ENCODE assay signal across 8 cellular contexts in the genomic region with DNA sequence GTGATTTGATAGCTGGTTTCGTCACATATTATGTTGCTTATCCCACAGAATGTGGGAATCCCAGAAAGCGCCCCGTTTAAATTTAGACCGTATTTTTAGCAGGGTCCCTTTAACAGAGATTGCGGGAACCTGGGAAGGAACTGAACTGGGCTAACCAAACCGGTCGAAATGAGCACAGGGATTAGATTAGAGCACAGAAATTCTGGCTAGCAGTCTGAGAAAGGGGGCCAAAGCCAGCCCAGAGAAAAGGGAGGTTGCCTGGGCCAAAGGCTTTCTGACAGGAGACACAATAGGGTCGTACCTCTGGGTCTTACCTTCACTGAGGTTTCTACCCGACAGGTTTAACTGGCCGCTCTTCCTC. TPM values are rescaled to one million over a fixed set of nuclear protein-coding genes. Genes with fewer than 3 reads are reported as not detected.
DNase-seq lines count a peak whose midpoint lies in the region; ATAC-seq and TF ChIP-seq lines count a peak whose summit lies in the region.

No MANE protein-coding gene starts in this region.

- H3K4me3 ChIP-seq in BE2C (ENCODE audit: low read depth, low read length) (peak overlapping the region; percentile 75), HUES6 (ENCODE audit: low read depth, low read length) (peak overlapping the region; percentile 97), cardiac fibroblast (replicated peaks in 1 of 2; ENCODE audit: low read depth in 2 of 2, low read length in 2 of 2) (peak overlapping the region; percentile 84 to 95), muscle layer of colon (ENCODE audit: low read depth in 1 of 2, low read length in 2 of 2) (peak overlapping the region; percentile 69 to 90)

- DNase-seq in BE2C (no peak), cardiac fibroblast (ENCODE audit: low read depth in 2 of 2) (no peak), Ammon's horn (ENCODE audit: low spot score) (no peak), AG08396 (ENCODE audit: low spot score) (no peak), EL (no peak)

- H3K36me3 ChIP-seq in BE2C (no peaks in the 10 kb centered on the region), HUES6 (ENCODE audit: control insufficient read depth, insufficient read depth, low read length) (peaks cover 4% of the 10 kb centered on the region; the same call in 1 of the 2 replicates), muscle layer of colon (ENCODE audit: insufficient read depth, low read length) (no peaks in the 10 kb centered on the region)

- no peaks in the 10 kb centered on the region for H3K4me1 ChIP-seq in BE2C
- peaks cover 9% of the 10 kb centered on the region; the same call in 1 of the 2 replicates for H3K4me1 ChIP-seq in HUES6 (ENCODE audit: control insufficient read depth, insufficient read depth, low read length)
- H3K4me1 ChIP-seq in muscle layer of colon (ENCODE audit: insufficient read depth, low read length): peaks cover 36% of the 10 kb centered on the region

- no peak for TF ChIP-seq CTCF in BE2C (IDR thresholded peaks at IDR 0.05; ENCODE audit: low read depth, low read length)
- TF ChIP-seq CTCF in cardiac fibroblast (IDR thresholded peaks at IDR 0.05; ENCODE audit: low read depth, low read length): no peak

- H3K9ac ChIP-seq in HUES6 (ENCODE audit: low read length) (peak overlapping the region; percentile 99), muscle layer of colon (ENCODE audit: low read length) (peak overlapping the region; percentile 90)

- peak; percentile 36 for ATAC-seq in GM19438 (IDR thresholded peaks at IDR 0.05; ENCODE audit: low read depth, unreplicated experiment)

- H3K27ac ChIP-seq in HUES6 (ENCODE audit: low read depth, low read length) (peak overlapping the region; percentile 91; the same call in 1 of the 2 replicates), muscle layer of colon (ENCODE audit: low read depth, low read length) (peak overlapping the region; percentile 75)

- H3K9me3 ChIP-seq in BE2C (no peaks in the 10 kb centered on the region), HUES6 (ENCODE audit: control insufficient read depth, insufficient read depth, low read depth, low read length) (no peaks in the 10 kb centered on the region), muscle layer of colon (ENCODE audit: low read length) (no peaks in the 10 kb centered on the region)

- no peaks in the 10 kb centered on the region for H3K27me3 ChIP-seq in BE2C
- no peaks in the 10 kb centered on the region for H3K27me3 ChIP-seq in HUES6 (ENCODE audit: control insufficient read depth, insufficient read depth, low read length)
- H3K27me3 ChIP-seq in muscle layer of colon (ENCODE audit: control insufficient read depth in 1 of 2, insufficient read depth in 2 of 2, low read length in 2 of 2): no peaks in the 10 kb centered on the region

RNA-seq across cellular contexts. Expression of gene LRRC40, which starts 0.3 kb away (rescaled TPM):
- 8.7 TPM for polyA plus RNA-seq in BE2C (2012; ENCODE audit: insufficient read depth, insufficient read length, low read depth)

RNA-seq across cellular contexts. Expression of gene SRSF11, which starts 16.1 kb away (rescaled TPM):
- 80.5 TPM for polyA plus RNA-seq in BE2C (2012; ENCODE audit: insufficient read depth, insufficient read length, low read depth)
